In genomic region chr6:111599259-111599658, GRCh38 we compare ENCODE assay signal across 15 cellular contexts. TPM values are rescaled to one million over a fixed set of nuclear protein-coding genes. Genes with fewer than 3 reads are reported as not detected.
A peak's percentile ranks its signal among the peaks of the same experiment; 100 is the strongest.
DNase-seq lines count a peak whose midpoint lies in the region; ATAC-seq and TF ChIP-seq lines count a peak whose summit lies in the region.
"Had no signal": no experiment of that assay in that cellular context is flagged by ENCODE, and none has a peak within 500 bp of the region (broad histone marks: within the 10 kb centered on the region; RNA-seq: fewer than 3 reads in every experiment).

No MANE protein-coding gene starts in this region.

- CTCF ChIA-PET in Panc1 (lab: Charles Lee), result no interaction called here

- H3K27ac ChIP-seq in Panc1 (ENCODE audit: low read length) (peak overlapping the region; percentile 98), coronary artery (peak overlapping the region; percentile 4 to 98), muscle layer of duodenum (ENCODE audit: low read length) (peak overlapping the region; percentile 16), tibial artery (peak overlapping the region; percentile 49 to 91)

- no peaks in the 10 kb centered on the region for H3K9me3 ChIP-seq in Panc1 (ENCODE audit: control insufficient read depth, insufficient read depth, low read depth, low read length)
- H3K9me3 ChIP-seq in muscle layer of duodenum (ENCODE audit: control insufficient read depth in 1 of 2, low read length in 2 of 2), result no peaks in the 10 kb centered on the region
- no peaks in the 10 kb centered on the region for H3K9me3 ChIP-seq in tibial artery

- DNase-seq in Panc1 (ENCODE audit: low read depth, low spot score) (no peak), coronary artery (ENCODE audit: low spot score) (no peak), tibial artery (peak in 1 of 2 donors; percentile 34), AG08396 (ENCODE audit: low spot score) (no peak), AG20443 (ENCODE audit: low spot score) (no peak)
- DNase-seq in activated effector memory CD4-positive, alpha-beta T cell treated with Interleukin-2 at 50 U/mL for 16 hours, result no peak
- DNase-seq: activated CD4-positive, alpha-beta T cell treated with anti-CD3 and anti-CD28 coated beads for 1 hour; activated CD8-positive, alpha-beta memory T cell treated with anti-CD3 and anti-CD28 coated beads, Interleukin-2, amount 50 U/mL, for 48 hours; CD4-positive, alpha-beta memory T cell; cerebellar nuclear complex; KBM-7; kidney glomerular epithelial cell; NCI-H1105; NCI-H2171 had no signal

- POLR2A ChIA-PET in Panc1 (lab: Charles Lee), result interaction anchor here (0.6 to 0.7 kb wide), 3 partner anchors 25 to 116 kb away, joined by 3 to 6 read pairs (median 5); partner anchors contain the start of gene REV3L

- H3K4me1 ChIP-seq in Panc1 (ENCODE audit: control insufficient read depth, insufficient read depth, low read length), result peaks cover 68% of the 10 kb centered on the region
- peaks cover 36 to 45% of the 10 kb centered on the region in 2 donors for H3K4me1 ChIP-seq in muscle layer of duodenum (ENCODE audit: control insufficient read depth in 1 of 2, insufficient read depth in 2 of 2, low read length in 2 of 2)
- peaks cover 0 to 81% (median 53%) of the 10 kb centered on the region in 4 donors for H3K4me1 ChIP-seq in tibial artery

- in situ Hi-C loops in Panc1 (cut with HindIII; ENCODE audit: low pct_unique_long_range_greater_than_20kb, low sequenced_read_pairs), result no loop called here

- H3K27me3 ChIP-seq in Panc1 (ENCODE audit: control insufficient read depth, insufficient read depth, low read length) (no peaks in the 10 kb centered on the region), muscle layer of duodenum (ENCODE audit: low read depth, low read length) (no peaks in the 10 kb centered on the region), tibial artery (no peaks in the 10 kb centered on the region)

- ATAC-seq in Panc1, result no peak

- no peak overlapping the region for H3K4me3 ChIP-seq in Panc1 (ENCODE audit: low read depth in 2 of 2, low read length in 2 of 2)
- H3K4me3 ChIP-seq in coronary artery, result no peak overlapping the region
- no peak overlapping the region for H3K4me3 ChIP-seq in muscle layer of duodenum (ENCODE audit: low read depth in 1 of 2, low read length in 2 of 2)
- H3K4me3 ChIP-seq in tibial artery, result no peak overlapping the region

- no TSS peak for BruUV-seq in Panc1 (replicated peaks; lab: Mats Ljungman, UMichigan)

- TF ChIP-seq CTCF in Panc1 (IDR thresholded peaks at IDR 0.05) (no peak), coronary artery (IDR thresholded peaks at IDR 0.05) (no peak), tibial artery (IDR thresholded peaks at IDR 0.05) (no peak)

- H3K36me3 ChIP-seq in Panc1 (ENCODE audit: control insufficient read depth, insufficient read depth, low read length) (no peaks in the 10 kb centered on the region), muscle layer of duodenum (ENCODE audit: control insufficient read depth in 1 of 2, insufficient read depth in 2 of 2, low read length in 2 of 2) (peaks cover 0 to 12% of the 10 kb centered on the region in 2 donors), tibial artery (no peaks in the 10 kb centered on the region)

- intact Hi-C loops in Panc1 (cut with micrococcal nuclease; ENCODE audit: unreplicated experiment) (no loop called here), tibial artery (cut with DNase I; ENCODE audit: low total_unique reads) (no loop called here)

RNA-seq across cellular contexts. Expression of gene TRAF3IP2, which starts 6.4 kb away (rescaled TPM):
- total RNA-seq in Panc1 (2021; ENCODE audit: unreplicated experiment), result 43.3 TPM
- 27.5 TPM for polyA plus RNA-seq in Panc1 (2012; ENCODE audit: insufficient read length)

Comparison
In these comparisons a context has a peak if more than half of its experiments do, and no peak if none do; other contexts are left out.
1. H3K27ac ChIP-seq: peak in every context shown above with its lines; median percentile 98 in Panc1; 70 in tibial artery; 51 in coronary artery; 16 in muscle layer of duodenum.